In the genomic region with DNA sequence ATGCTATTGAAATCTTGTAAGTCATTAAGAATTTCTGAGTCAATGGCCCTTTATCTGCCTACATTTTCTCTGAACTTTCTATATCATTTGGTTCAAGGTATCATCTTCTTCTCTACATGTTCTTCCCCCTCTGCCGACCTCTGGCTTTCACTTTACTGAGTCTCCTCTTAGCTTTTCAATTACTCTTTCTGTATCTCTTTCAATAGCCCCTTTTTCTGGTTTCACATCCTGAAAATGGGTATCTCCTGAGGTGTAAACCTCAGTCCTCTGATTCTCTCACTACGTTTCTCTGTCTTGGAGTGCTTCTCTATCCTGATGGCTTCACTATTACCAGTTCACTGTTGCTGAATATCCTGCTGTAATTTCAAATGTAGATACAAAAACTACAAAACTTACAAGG, we compare ENCODE assay signal across 11 cellular contexts.
DNase-seq lines count a peak whose midpoint lies in the region; ATAC-seq and TF ChIP-seq lines count a peak whose summit lies in the region.
"Had no signal": no experiment of that assay in that cellular context is flagged by ENCODE, and none has a peak within 500 bp of the region (broad histone marks: within the 10 kb centered on the region; RNA-seq: fewer than 3 reads in every experiment).

No MANE protein-coding gene starts in this region.

- H3K4me3 ChIP-seq in endodermal cell (ENCODE audit: low read length): no peak overlapping the region
- H3K4me3 ChIP-seq: gastroesophageal sphincter had no signal

- H3K36me3 ChIP-seq in endodermal cell (ENCODE audit: control insufficient read depth, insufficient read depth, low read length): no peaks in the 10 kb centered on the region

- H3K4me1 ChIP-seq in endodermal cell (ENCODE audit: control insufficient read depth, insufficient read depth, low read length): no peaks in the 10 kb centered on the region
- H3K4me1 ChIP-seq: gastroesophageal sphincter had no signal

- no peaks in the 10 kb centered on the region for H3K27me3 Mint-ChIP-seq in naive B cell
- no peaks in the 10 kb centered on the region for H3K27me3 Mint-ChIP-seq in endodermal cell (ENCODE audit: insufficient read depth)

- H3K4me1 Mint-ChIP-seq in naive B cell (peaks cover 12 to 19% (median 17%) of the 10 kb centered on the region in 3 donors), endodermal cell (no peaks in the 10 kb centered on the region)

- H3K9ac ChIP-seq in endodermal cell (ENCODE audit: extremely low read depth, low read length, poor library complexity, severe bottlenecking): no peak overlapping the region

- H3K9me3 Mint-ChIP-seq in naive B cell (no peaks in the 10 kb centered on the region), endodermal cell (no peaks in the 10 kb centered on the region)

- H3K36me3 Mint-ChIP-seq in naive B cell (peaks cover 11 to 13% of the 10 kb centered on the region in 2 donors), endodermal cell (ENCODE audit: low read depth) (no peaks in the 10 kb centered on the region)

- no peak for TF ChIP-seq CTCF in endodermal cell (conservative IDR thresholded peaks at IDR 0.05)

- DNase-seq in naive B cell (peak; percentile 61), endodermal cell (no peak), NCI-H526 (lab: John Stamatoyannopoulos, UW) (no peak)
- DNase-seq in effector CD8-positive, alpha-beta T cell (lab: John Stamatoyannopoulos, UW): no peak
- DNase-seq: caudate nucleus, mesenchymal stem cell, SW 1271 had no signal

- ATAC-seq in GM18870 (IDR thresholded peaks at IDR 0.05; ENCODE audit: unreplicated experiment): peak; percentile 95
- peak; percentile 97 for ATAC-seq in GM21515 (IDR thresholded peaks at IDR 0.05; ENCODE audit: unreplicated experiment)
- peak; percentile 87 for ATAC-seq in HG03103 (IDR thresholded peaks at IDR 0.05; ENCODE audit: low read depth, unreplicated experiment)
- peak; percentile 97 to 98 for ATAC-seq in naive B cell (ENCODE audit: low read depth in 2 of 2)
- ATAC-seq: gastroesophageal sphincter had no signal

- no peaks in the 10 kb centered on the region for H3K27me3 ChIP-seq in endodermal cell (ENCODE audit: control insufficient read depth, insufficient read depth, low read length, poor library complexity, severe bottlenecking)
- H3K27me3 ChIP-seq: gastroesophageal sphincter had no signal

- H3K27ac Mint-ChIP-seq in naive B cell: peak overlapping the region in 4 of 6 donors; percentile 0 to 58 (median 10)
- H3K27ac Mint-ChIP-seq in endodermal cell: no peak overlapping the region

- WGBS in endodermal cell (ENCODE audit: insufficient coverage in 1 of 2, insufficient read length in 1 of 2), 2 experiments: 87 to 97% methylated on average over 2 of the region's 2 CpGs

- H3K4me3 Mint-ChIP-seq in naive B cell: peak overlapping the region in 1 of 8 donors; percentile 0
- H3K4me3 Mint-ChIP-seq in endodermal cell: no peak overlapping the region

- H3K9me3 ChIP-seq in endodermal cell (ENCODE audit: control insufficient read depth, low read length): no peaks in the 10 kb centered on the region
- H3K9me3 ChIP-seq: gastroesophageal sphincter had no signal

- no peak overlapping the region for H3K27ac ChIP-seq in endodermal cell (ENCODE audit: low read depth, low read length)
- H3K27ac ChIP-seq: gastroesophageal sphincter had no signal
